ENCODE assay signal across 13 cellular contexts in genomic region chr9:98046161-98046543, GRCh38. TPM values are rescaled to one million over a fixed set of nuclear protein-coding genes. Genes with fewer than 3 reads are reported as not detected.
DNase-seq lines count a peak whose midpoint lies in the region; ATAC-seq and TF ChIP-seq lines count a peak whose summit lies in the region.
"Had no signal": no experiment of that assay in that cellular context is flagged by ENCODE, and none has a peak within 500 bp of the region (broad histone marks: within the 10 kb centered on the region; RNA-seq: fewer than 3 reads in every experiment).

No MANE protein-coding gene starts in this region.

- peaks cover 22% of the 10 kb centered on the region for H3K36me3 Mint-ChIP-seq in T-helper 2 cell treated with Interferon-gamma antibody and Interleukin-4, amounts not matched to agents 5 μg/mL and 100 μg/mL, for 36 hours (ENCODE audit: low read depth)
- peaks cover 46% of the 10 kb centered on the region for H3K36me3 Mint-ChIP-seq in activated T-helper 17 cell treated with anti-CD3 and anti-CD28 coated beads, Interleukin-2, amount 50 U/mL, for 72 hours (ENCODE audit: low read depth)
- no peaks in the 10 kb centered on the region for H3K36me3 Mint-ChIP-seq in natural killer cell

- H3K4me1 Mint-ChIP-seq in T-helper 2 cell treated with Interferon-gamma antibody and Interleukin-4, amounts not matched to agents 5 μg/mL and 100 μg/mL, for 36 hours (ENCODE audit: low read depth): peaks cover 26% of the 10 kb centered on the region
- peaks cover 11% of the 10 kb centered on the region for H3K4me1 Mint-ChIP-seq in activated T-helper 17 cell treated with anti-CD3 and anti-CD28 coated beads, Interleukin-2, amount 50 U/mL, for 72 hours
- H3K4me1 Mint-ChIP-seq in natural killer cell: peaks cover 12% of the 10 kb centered on the region in 2 donors

- H3K27me3 Mint-ChIP-seq in T-helper 2 cell treated with Interferon-gamma antibody and Interleukin-4, amounts not matched to agents 5 μg/mL and 100 μg/mL, for 36 hours (ENCODE audit: low read depth): peaks cover 3% of the 10 kb centered on the region
- H3K27me3 Mint-ChIP-seq in activated T-helper 17 cell treated with anti-CD3 and anti-CD28 coated beads, Interleukin-2, amount 50 U/mL, for 72 hours: no peaks in the 10 kb centered on the region
- no peaks in the 10 kb centered on the region for H3K27me3 Mint-ChIP-seq in natural killer cell (ENCODE audit: low read depth in 2 of 2)

- intact Hi-C loops in natural killer cell (cut with micrococcal nuclease): no loop called here

- peak overlapping the region; percentile 90 for H3K27ac Mint-ChIP-seq in T-helper 2 cell treated with Interferon-gamma antibody and Interleukin-4, amounts not matched to agents 5 μg/mL and 100 μg/mL, for 36 hours
- peak overlapping the region; percentile 69 for H3K27ac Mint-ChIP-seq in activated T-helper 17 cell treated with anti-CD3 and anti-CD28 coated beads, Interleukin-2, amount 50 U/mL, for 72 hours
- peak overlapping the region; percentile 82 to 89 for H3K27ac Mint-ChIP-seq in natural killer cell

- no peak for DNase-seq in T-helper 2 cell treated with Interferon-gamma antibody and Interleukin-4, amounts not matched to agents 5 μg/mL and 100 μg/mL, for 36 hours (ENCODE audit: low spot score)
- DNase-seq in T-helper 2 cell (no peak), natural killer cell (no peak), NCI-H82 (lab: John Stamatoyannopoulos, UW) (no peak), D341Med (ENCODE audit: low spot score) (no peak), hepatic stellate cell (ENCODE audit: low spot score) (no peak)
- DNase-seq in Jurkat, Clone E6-1 (ENCODE audit: low read depth, low spot score): no peak
- DNase-seq: amniotic stem cell, DMS 273 treated with DMSO at 0.1 percent for 48 hours, nucleus accumbens, transverse colon had no signal

- H3K4me3 ChIP-seq in Jurkat, Clone E6-1 (ENCODE audit: low read length): peak overlapping the region; percentile 78
- H3K4me3 ChIP-seq: A549, transverse colon had no signal

- TF ChIP-seq CTCF in natural killer cell (IDR thresholded peaks at IDR 0.05): no peak

- ATAC-seq in activated T-helper 17 cell treated with anti-CD3 and anti-CD28 coated beads, Interleukin-2, amount 50 U/mL, for 72 hours (replicated peaks): no peak
- no peak for ATAC-seq in natural killer cell

- H3K4me3 Mint-ChIP-seq in T-helper 2 cell treated with Interferon-gamma antibody and Interleukin-4, amounts not matched to agents 5 μg/mL and 100 μg/mL, for 36 hours: peak overlapping the region; percentile 87
- H3K4me3 Mint-ChIP-seq in activated T-helper 17 cell treated with anti-CD3 and anti-CD28 coated beads, Interleukin-2, amount 50 U/mL, for 72 hours: peak overlapping the region; percentile 79
- peak overlapping the region; percentile 79 for H3K4me3 Mint-ChIP-seq in natural killer cell

- peaks cover 5% of the 10 kb centered on the region for H3K9me3 Mint-ChIP-seq in T-helper 2 cell treated with Interferon-gamma antibody and Interleukin-4, amounts not matched to agents 5 μg/mL and 100 μg/mL, for 36 hours
- H3K9me3 Mint-ChIP-seq in activated T-helper 17 cell treated with anti-CD3 and anti-CD28 coated beads, Interleukin-2, amount 50 U/mL, for 72 hours: no peaks in the 10 kb centered on the region
- H3K9me3 Mint-ChIP-seq in natural killer cell: no peaks in the 10 kb centered on the region

RNA-seq across cellular contexts. Expression of gene NANS, which starts 10.4 kb away (rescaled TPM):
- 64.5 TPM for polyA plus RNA-seq in Jurkat, Clone E6-1 (2012; ENCODE audit: insufficient read depth, insufficient read length)
- 10 to 100 TPM; 46.4 to 54.4 TPM for total RNA-seq in activated T-helper 17 cell treated with anti-CD3 and anti-CD28 coated beads, Interleukin-2, amount 50 U/mL, for 72 hours
- 10 to 100 TPM; 30.7 to 36.8 (median 34.1) TPM for total RNA-seq in natural killer cell
